Comparison of ENCODE assay signal across 8 cellular contexts in genomic region chr10:24722676-24723385, GRCh38. TPM values are rescaled to one million over a fixed set of nuclear protein-coding genes. Genes with fewer than 3 reads are reported as not detected.
DNase-seq lines count a peak whose midpoint lies in the region; ATAC-seq, FAIRE-seq and TF ChIP-seq lines count a peak whose summit lies in the region.

No MANE protein-coding gene starts in this region.

- FAIRE-seq in frontal cortex (lab: Jason Lieb, UNC) = no peak

- H3K27me3 ChIP-seq in PC-9 (ENCODE audit: insufficient read depth, low read depth) = no peaks in the 10 kb centered on the region

- TF ChIP-seq CTCF in PC-9 (conservative IDR thresholded peaks at IDR 0.05) = no peak

- CTCF ChIA-PET in PC-9 (lab: Charles Lee) = interaction anchor here (0.6 kb wide), 1 partner anchor 105 kb away, joined by 3 read pairs; no protein-coding TSS in a partner anchor

- H3K9me3 ChIP-seq in PC-9 (ENCODE audit: insufficient read depth, low read depth) = no peaks in the 10 kb centered on the region

- H3K79me2 ChIP-seq in PC-9 (ENCODE audit: low read depth) = peaks cover 47% of the 10 kb centered on the region

- POLR2A ChIA-PET in PC-9 (lab: Charles Lee; ENCODE audit: unreplicated experiment) = interaction anchor here (0.5 to 1.5 kb wide), 3 partner anchors 40 to 225 kb away, joined by 3 to 17 read pairs (median 3); no protein-coding TSS in a partner anchor

- DNase-seq in NCI-H82 (lab: John Stamatoyannopoulos, UW) (peak; percentile 63), NCI-H82 treated with DMSO at 0.1 percent for 48 hours (lab: John Stamatoyannopoulos, UW; ENCODE audit: unreplicated experiment) (no peak), PC-9 (peak in 1 of 2 experiments; percentile 45), activated gamma-delta T cell (lab: John Stamatoyannopoulos, UW) (peak; percentile 32), frontal cortex (ENCODE audit: low spot score in 2 of 2) (peak; percentile 56 to 71), nucleus accumbens (lab: John Stamatoyannopoulos, UW) (peak in 42 of 56 donors; percentile 21 to 83 (median 58)), ureter (ENCODE audit: low spot score) (peak; percentile 57)

- H3K4me1 ChIP-seq in PC-9 (replicated peaks; ENCODE audit: insufficient read depth) = peaks cover 30% of the 10 kb centered on the region

- H3F3A ChIP-seq in PC-9 (ENCODE audit: insufficient read depth, low read depth) = peaks cover 7% of the 10 kb centered on the region; the same call in 1 of the 2 replicates

- no peaks in the 10 kb centered on the region for H3K36me3 ChIP-seq in PC-9 (ENCODE audit: low read depth)

- peak; percentile 26 for ATAC-seq in HG02870 (IDR thresholded peaks at IDR 0.05; ENCODE audit: unreplicated experiment)

- no peaks in the 10 kb centered on the region for H3K9me2 ChIP-seq in PC-9 (ENCODE audit: insufficient read depth)

- H4K20me1 ChIP-seq in PC-9 (ENCODE audit: insufficient read depth) = no peaks in the 10 kb centered on the region

- no TSS peak for BruUV-seq in PC-9 (replicated peaks; lab: Mats Ljungman, UMichigan)

- H3K4me3 ChIP-seq in PC-9 = peak overlapping the region; percentile 87

- H2AFZ ChIP-seq in PC-9 = peak overlapping the region; percentile 81

- H3K27ac ChIP-seq in PC-9 = peak overlapping the region; percentile 57

- intact Hi-C loops in PC-9 (cut with micrococcal nuclease; ENCODE audit: unreplicated experiment) = loop anchor here (1.0 to 5.0 kb wide), 5 partner anchors 81 to 359 kb away; partner anchors contain the start of gene PRTFDC1

- H3K4me2 ChIP-seq in PC-9 = peak overlapping the region; percentile 97

RNA-seq across cellular contexts. Expression of gene ARHGAP21, which starts 0.9 kb away (rescaled TPM):
- 93.1 and 115 TPM in 2 replicates for total RNA-seq in PC-9 (2021)
- total RNA-seq in frontal cortex = 228 TPM
- total RNA-seq in ureter = 90.7 TPM
